ENCODE assay signal across 16 cellular contexts in the genomic region with DNA sequence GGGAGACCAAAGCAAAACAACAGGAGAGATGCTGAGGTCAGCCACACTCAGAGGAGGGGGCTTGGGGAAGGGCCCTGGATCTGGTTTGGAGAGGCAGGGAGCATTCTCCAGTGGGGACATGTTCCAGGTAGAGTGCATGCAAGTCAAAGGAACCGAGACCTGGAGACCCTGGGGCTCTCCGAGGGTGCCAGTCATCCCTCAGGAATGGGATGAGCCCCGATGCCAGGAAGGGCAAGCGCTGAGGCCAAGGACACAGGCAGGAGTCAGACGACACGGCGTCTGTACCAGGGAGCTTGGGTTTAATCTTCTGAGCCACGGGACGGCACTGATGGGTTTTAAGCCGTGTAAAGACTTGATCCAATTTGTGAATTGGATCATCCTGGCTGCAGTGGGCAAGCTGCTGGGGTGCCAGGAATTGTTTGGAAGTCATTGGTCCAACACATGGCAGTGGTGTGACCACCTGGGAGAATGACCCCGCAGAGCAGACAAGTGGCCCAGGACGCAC. TPM values are rescaled to one million over a fixed set of nuclear protein-coding genes. Genes with fewer than 3 reads are reported as not detected.
DNase-seq lines count a peak whose midpoint lies in the region; ATAC-seq and TF ChIP-seq lines count a peak whose summit lies in the region.
"Had no signal": no experiment of that assay in that cellular context is flagged by ENCODE, and none has a peak within 500 bp of the region (broad histone marks: within the 10 kb centered on the region; RNA-seq: fewer than 3 reads in every experiment).

No MANE protein-coding gene starts in this region.

- H3K27ac ChIP-seq in breast epithelium, result peak overlapping the region; percentile 73 to 87
- H3K27ac ChIP-seq in SJCRH30, result no peak overlapping the region
- H3K27ac ChIP-seq in tibial nerve, result no peak overlapping the region

- peaks cover 86% of the 10 kb centered on the region for H3K4me1 Mint-ChIP-seq in nephron progenitor cell
- H3K4me1 Mint-ChIP-seq: B cell had no signal

- no peaks in the 10 kb centered on the region for H3K9me3 ChIP-seq in breast epithelium
- H3K9me3 ChIP-seq in SJCRH30 (replicated peaks), result no peaks in the 10 kb centered on the region
- no peaks in the 10 kb centered on the region for H3K9me3 ChIP-seq in tibial nerve

- no peak for ATAC-seq in GM19463 (IDR thresholded peaks at IDR 0.05; ENCODE audit: unreplicated experiment)

- H3K4me3 Mint-ChIP-seq in nephron progenitor cell, result no peak overlapping the region
- H3K4me3 Mint-ChIP-seq: B cell; CD4-positive, alpha-beta T cell; H9 had no signal

- peak overlapping the region; percentile 29 for H3K27ac Mint-ChIP-seq in nephron progenitor cell
- H3K27ac Mint-ChIP-seq: B cell; CD4-positive, alpha-beta T cell had no signal

- no peaks in the 10 kb centered on the region for H3K36me3 Mint-ChIP-seq in nephron progenitor cell (ENCODE audit: low read depth)

- intact Hi-C loops in breast epithelium (cut with DNase I; ENCODE audit: low total_unique reads), result no loop called here

- H3K4me1 ChIP-seq in breast epithelium (no peaks in the 10 kb centered on the region), SJCRH30 (no peaks in the 10 kb centered on the region), tibial nerve (peaks cover 0 to 3% (median 0%) of the 10 kb centered on the region in 4 donors)

- H3K36me3 ChIP-seq in breast epithelium, result no peaks in the 10 kb centered on the region
- no peaks in the 10 kb centered on the region for H3K36me3 ChIP-seq in SJCRH30
- no peaks in the 10 kb centered on the region for H3K36me3 ChIP-seq in tibial nerve

- WGBS in tibial nerve, 2 donors, result 85 to 95% methylated on average over 12 of the region's 12 CpGs

- no peaks in the 10 kb centered on the region for H3K27me3 ChIP-seq in breast epithelium
- H3K27me3 ChIP-seq in SJCRH30, result no peaks in the 10 kb centered on the region
- H3K27me3 ChIP-seq in tibial nerve, result no peaks in the 10 kb centered on the region

- DNase-seq in M059J (ENCODE audit: low read depth) (peak; percentile 16), NCI-H82 treated with DMSO at 0.1 percent for 48 hours (lab: John Stamatoyannopoulos, UW; ENCODE audit: unreplicated experiment) (peak; percentile 94), breast epithelium (ENCODE audit: low spot score in 2 of 2) (peak in 1 of 2 donors; percentile 63), nephron progenitor cell (no peak), SJCRH30 (no peak), tibial nerve (ENCODE audit: low spot score in 2 of 2) (no peak)
- DNase-seq in stimulated activated CD4-positive, alpha-beta T cell treated with anti-CD3 and anti-CD28 coated beads, Interleukin-2, amount 100 ng/mL, for 24 hours, result no peak
- DNase-seq: C1 segment of cervical spinal cord; Calu3; CD4-positive, alpha-beta T cell; DMS79; GOT3; H9 had no signal

- H3K4me3 ChIP-seq in breast epithelium (no peak overlapping the region), SJCRH30 (no peak overlapping the region), tibial nerve (no peak overlapping the region)

- TF ChIP-seq POLR2A in breast epithelium (IDR thresholded peaks at IDR 0.05) (no peak), tibial nerve (IDR thresholded peaks at IDR 0.05) (no peak)

- no peaks in the 10 kb centered on the region for H3K9me3 Mint-ChIP-seq in nephron progenitor cell
- H3K9me3 Mint-ChIP-seq: CD4-positive, alpha-beta T cell; H9 had no signal

- peaks cover 9% of the 10 kb centered on the region for H3K27me3 Mint-ChIP-seq in nephron progenitor cell (ENCODE audit: low read depth, poor library complexity)
- H3K27me3 Mint-ChIP-seq: B cell; CD4-positive, alpha-beta T cell had no signal

- no peak for TF ChIP-seq EP300 in tibial nerve (IDR thresholded peaks at IDR 0.05)

- TF ChIP-seq CTCF in breast epithelium (IDR thresholded peaks at IDR 0.05) (no peak), nephron progenitor cell (IDR thresholded peaks at IDR 0.05) (no peak), tibial nerve (IDR thresholded peaks at IDR 0.05) (no peak)

RNA-seq across cellular contexts. Expression of gene ANKRD40CL, which starts 32.9 kb away (rescaled TPM):
- not detected in 2 replicates for total RNA-seq in M059J (2014; rRNA removed; shearing (Covaris generic))
- not detected for total RNA-seq in breast epithelium
- not detected in 2 replicates for total RNA-seq in SJCRH30 (2014; rRNA removed; shearing (Covaris generic))
- not detected for total RNA-seq in tibial nerve
- total RNA-seq: B cell; Calu3; CD4-positive, alpha-beta T cell; H9 had no signal

RNA-seq across cellular contexts. Expression of gene WFIKKN2, which starts 35.1 kb away (rescaled TPM):
- total RNA-seq in M059J (2014; rRNA removed; shearing (Covaris generic)), result not detected in 2 replicates
- total RNA-seq in breast epithelium (not detected), tibial nerve (1 to 10 TPM in 3 of 4 donors, not detected in 1; 1.0 to 2.2 (median 1.2) TPM)
- total RNA-seq in SJCRH30 (2014; rRNA removed; shearing (Covaris generic)), result 0.13 TPM in 1 of 2 replicates, not detected in the other
- total RNA-seq: B cell; Calu3; CD4-positive, alpha-beta T cell; HT-29 had no signal

Comparison
In these comparisons a context has a peak if more than half of its experiments do, and no peak if none do; other contexts are left out.
1. DNase-seq: peak in M059J (single experiment) and NCI-H82 treated with DMSO at 0.1 percent for 48 hours (single experiment); none in nephron progenitor cell (single experiment), SJCRH30 (0 of 2), tibial nerve (0 of 2) and stimulated activated CD4-positive, alpha-beta T cell treated with anti-CD3 and anti-CD28 coated beads, Interleukin-2, amount 100 ng/mL, for 24 hours (0 of 2).
2. H3K27ac ChIP-seq: peak in breast epithelium (2 of 2); none in SJCRH30 (single experiment) and tibial nerve (0 of 4).